In genomic region chr20:50217207-50217949, GRCh38 we compare ENCODE assay signal across 21 cellular contexts.
"Had no signal": no experiment of that assay in that cellular context is flagged by ENCODE, and none has a peak within 500 bp of the region (broad histone marks: within the 10 kb centered on the region; RNA-seq: fewer than 3 reads in every experiment).

No MANE protein-coding gene starts in this region.

- H3K27me3 ChIP-seq: adrenal gland, breast epithelium, gastrocnemius medialis, neutrophil, sigmoid colon, tibial nerve had no signal

- DNase-seq: activated CD8-positive, alpha-beta memory T cell treated with anti-CD3 and anti-CD28 coated beads for 24 hours; activated gamma-delta T cell; adrenal gland; gastrocnemius medialis; head of caudate nucleus; naive thymus-derived CD8-positive, alpha-beta T cell; sigmoid colon; spleen; stimulated activated CD4-positive, alpha-beta T cell treated with anti-CD3 and anti-CD28 coated beads, Interleukin-1b, Interleukin-23, amount 100 ng/mL, for 48 hours; stimulated activated CD8-positive, alpha-beta memory T cell treated with anti-CD3 and anti-CD28 coated beads, Interleukin-4, amount 100 ng/mL, for 48 hours; stimulated activated naive CD4-positive, alpha-beta T cell treated with Interleukin-2 at 50 U/mL for 16 hours; substantia nigra; T-cell; T1000 had no signal

- H2AFZ ChIP-seq: parathyroid adenoma had no signal

- H3K9me3 ChIP-seq: adrenal gland, breast epithelium, gastrocnemius medialis, neutrophil, sigmoid colon, tibial nerve had no signal

- H3K4me3 Mint-ChIP-seq: naive thymus-derived CD8-positive, alpha-beta T cell; T-cell had no signal

- H3K36me3 Mint-ChIP-seq: activated naive CD4-positive, alpha-beta T cell treated with anti-CD3 and anti-CD28 coated beads, Interleukin-2, amount 50 U/mL, for 72 hours; naive thymus-derived CD8-positive, alpha-beta T cell; T-cell had no signal

- H3K27ac ChIP-seq: adrenal gland, breast epithelium, coronary artery, gastrocnemius medialis, parathyroid adenoma, sigmoid colon, SK-N-MC, spleen, tibial nerve had no signal

- H3K4me1 Mint-ChIP-seq: T-cell had no signal

- H3K9me3 Mint-ChIP-seq: activated naive CD4-positive, alpha-beta T cell treated with anti-CD3 and anti-CD28 coated beads, Interleukin-2, amount 50 U/mL, for 72 hours; naive thymus-derived CD8-positive, alpha-beta T cell had no signal

- H3K79me2 ChIP-seq: parathyroid adenoma had no signal

- H3K9ac ChIP-seq: parathyroid adenoma had no signal

- H3K27ac Mint-ChIP-seq: activated naive CD4-positive, alpha-beta T cell treated with anti-CD3 and anti-CD28 coated beads, Interleukin-2, amount 50 U/mL, for 72 hours; naive thymus-derived CD8-positive, alpha-beta T cell; T-cell had no signal

- H3K36me3 ChIP-seq: adrenal gland, breast epithelium, gastrocnemius medialis, neutrophil, sigmoid colon, spleen, tibial nerve had no signal

- H3K4me1 ChIP-seq: breast epithelium, gastrocnemius medialis, parathyroid adenoma had no signal

- H3K4me3 ChIP-seq: adrenal gland, breast epithelium, coronary artery, gastrocnemius medialis, sigmoid colon, SK-N-MC, spleen, tibial nerve had no signal
